Comparison of ENCODE assay signal across 19 cellular contexts in the genomic region with DNA sequence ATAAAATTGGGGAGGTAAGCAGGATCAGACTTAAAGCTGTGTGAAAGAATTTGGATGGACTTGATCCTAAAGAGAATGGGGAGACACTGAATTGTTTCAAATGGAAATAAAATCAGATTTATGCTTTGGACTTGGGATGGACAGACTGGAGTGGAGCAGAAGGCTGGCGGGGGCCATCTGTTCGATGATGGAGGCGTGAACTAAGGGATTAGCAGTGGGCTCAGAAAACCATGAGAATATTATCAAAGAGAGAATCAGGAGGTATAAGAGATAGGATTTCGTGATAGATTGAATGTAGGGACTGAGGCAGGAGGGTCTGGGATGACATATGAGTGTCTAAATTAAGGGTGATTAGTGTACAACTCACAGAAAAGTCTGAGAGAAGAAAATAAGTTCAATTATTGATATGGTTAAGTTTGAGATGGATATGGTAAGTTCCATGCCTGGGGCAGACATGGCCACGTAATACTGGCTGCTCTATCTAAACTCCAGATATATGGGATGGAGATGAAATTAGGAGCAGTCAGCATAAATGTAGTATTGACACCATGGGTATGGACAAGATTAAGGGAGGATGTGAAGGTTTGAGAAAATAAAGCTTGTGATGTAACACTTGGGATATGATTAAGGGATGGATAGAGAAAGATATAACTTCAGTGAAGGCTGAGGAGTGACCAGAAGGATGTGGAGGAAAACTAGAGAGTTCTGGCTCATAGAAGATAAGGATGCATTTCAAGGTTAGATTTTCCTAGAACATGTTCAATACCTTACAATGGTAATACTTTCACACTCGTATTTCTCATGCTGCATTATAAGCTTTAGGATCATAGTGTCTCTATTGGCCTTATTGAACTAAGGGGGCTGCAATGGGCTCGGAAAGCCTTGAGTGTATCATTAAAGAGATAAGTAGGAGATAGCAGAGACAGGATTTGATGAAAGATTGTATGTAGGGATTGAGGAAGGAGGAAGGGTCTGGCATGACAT.
DNase-seq lines count a peak whose midpoint lies in the region; ATAC-seq lines count a peak whose summit lies in the region.
"Had no signal": no experiment of that assay in that cellular context is flagged by ENCODE, and none has a peak within 500 bp of the region (broad histone marks: within the 10 kb centered on the region; RNA-seq: fewer than 3 reads in every experiment).

No MANE protein-coding gene starts in this region.

- H3K4me1 Mint-ChIP-seq in T-helper 2 cell treated with Interferon-gamma antibody and Interleukin-4, amounts not matched to agents 5 μg/mL and 100 μg/mL, for 36 hours (ENCODE audit: low read depth): no peaks in the 10 kb centered on the region
- peaks cover 25% of the 10 kb centered on the region for H3K4me1 Mint-ChIP-seq in memory B cell
- H3K4me1 Mint-ChIP-seq in stimulated activated memory B cell treated with anti-CD40 and anti-IgM and Interleukin-4, amounts not matched to agents 10 μg/mL and 1 μg/mL and 100 μg/mL, for 72 hours: peaks cover 30% of the 10 kb centered on the region

- ATAC-seq in memory B cell (ENCODE audit: low read depth): no peak
- ATAC-seq in stimulated activated memory B cell treated with anti-CD40 and anti-IgM and Interleukin-4, amounts not matched to agents 10 μg/mL and 1 μg/mL and 100 μg/mL, for 72 hours: no peak
- ATAC-seq in GM18520 (IDR thresholded peaks at IDR 0.05; ENCODE audit: unreplicated experiment): no peak
- ATAC-seq: activated CD8-positive, alpha-beta memory T cell treated with anti-CD3 and anti-CD28 coated beads, Interleukin-2, amount 10 ng/mL, durations not matched to agents 7 days and 5 days; body of pancreas; effector memory CD8-positive, alpha-beta T cell had no signal

- H3K27ac Mint-ChIP-seq in T-helper 2 cell treated with Interferon-gamma antibody and Interleukin-4, amounts not matched to agents 5 μg/mL and 100 μg/mL, for 36 hours: peak overlapping the region; percentile 2
- H3K27ac Mint-ChIP-seq in memory B cell: peak overlapping the region; percentile 5
- H3K27ac Mint-ChIP-seq in stimulated activated memory B cell treated with anti-CD40 and anti-IgM and Interleukin-4, amounts not matched to agents 10 μg/mL and 1 μg/mL and 100 μg/mL, for 72 hours: no peak overlapping the region
- H3K27ac Mint-ChIP-seq: activated CD8-positive, alpha-beta memory T cell treated with anti-CD3 and anti-CD28 coated beads, Interleukin-2, amount 10 ng/mL, durations not matched to agents 7 days and 5 days; activated naive CD8-positive, alpha-beta T cell treated with anti-CD3 and anti-CD28 coated beads, Interleukin-2, amount 10 ng/mL, durations not matched to agents 7 days and 5 days; activated T-helper 1 cell treated with anti-CD3 and anti-CD28 coated beads, Interleukin-12 subunit alpha, Interleukin-12 subunit beta, Interleukin-2, Interleukin-4 antibody, amounts not matched to agents 30 ng/mL and 10 ng/mL and 1 ng/mL, durations not matched to agents 14 hours and 24 hours and 36 hours; effector memory CD8-positive, alpha-beta T cell had no signal

- H3K36me3 Mint-ChIP-seq in T-helper 2 cell treated with Interferon-gamma antibody and Interleukin-4, amounts not matched to agents 5 μg/mL and 100 μg/mL, for 36 hours (ENCODE audit: low read depth): peaks cover 67% of the 10 kb centered on the region
- H3K36me3 Mint-ChIP-seq in memory B cell: peaks cover 49% of the 10 kb centered on the region
- peaks cover 74% of the 10 kb centered on the region for H3K36me3 Mint-ChIP-seq in stimulated activated memory B cell treated with anti-CD40 and anti-IgM and Interleukin-4, amounts not matched to agents 10 μg/mL and 1 μg/mL and 100 μg/mL, for 72 hours

- peaks cover 12% of the 10 kb centered on the region for H3K9me3 Mint-ChIP-seq in T-helper 2 cell treated with Interferon-gamma antibody and Interleukin-4, amounts not matched to agents 5 μg/mL and 100 μg/mL, for 36 hours
- H3K9me3 Mint-ChIP-seq in memory B cell: peaks cover 6% of the 10 kb centered on the region
- peaks cover 5% of the 10 kb centered on the region for H3K9me3 Mint-ChIP-seq in stimulated activated memory B cell treated with anti-CD40 and anti-IgM and Interleukin-4, amounts not matched to agents 10 μg/mL and 1 μg/mL and 100 μg/mL, for 72 hours

- no peaks in the 10 kb centered on the region for H3K27me3 Mint-ChIP-seq in T-helper 2 cell treated with Interferon-gamma antibody and Interleukin-4, amounts not matched to agents 5 μg/mL and 100 μg/mL, for 36 hours (ENCODE audit: low read depth)
- no peaks in the 10 kb centered on the region for H3K27me3 Mint-ChIP-seq in memory B cell
- H3K27me3 Mint-ChIP-seq in stimulated activated memory B cell treated with anti-CD40 and anti-IgM and Interleukin-4, amounts not matched to agents 10 μg/mL and 1 μg/mL and 100 μg/mL, for 72 hours: no peaks in the 10 kb centered on the region
- H3K27me3 Mint-ChIP-seq: activated CD8-positive, alpha-beta memory T cell treated with anti-CD3 and anti-CD28 coated beads, Interleukin-2, amount 10 ng/mL, durations not matched to agents 7 days and 5 days; activated naive CD8-positive, alpha-beta T cell treated with anti-CD3 and anti-CD28 coated beads, Interleukin-2, amount 10 ng/mL, durations not matched to agents 7 days and 5 days; effector memory CD8-positive, alpha-beta T cell had no signal

- H3K4me3 Mint-ChIP-seq in T-helper 2 cell treated with Interferon-gamma antibody and Interleukin-4, amounts not matched to agents 5 μg/mL and 100 μg/mL, for 36 hours: no peak overlapping the region
- H3K4me3 Mint-ChIP-seq in memory B cell: no peak overlapping the region
- H3K4me3 Mint-ChIP-seq in stimulated activated memory B cell treated with anti-CD40 and anti-IgM and Interleukin-4, amounts not matched to agents 10 μg/mL and 1 μg/mL and 100 μg/mL, for 72 hours: no peak overlapping the region
- H3K4me3 Mint-ChIP-seq: activated CD8-positive, alpha-beta memory T cell treated with anti-CD3 and anti-CD28 coated beads, Interleukin-2, amount 10 ng/mL, durations not matched to agents 7 days and 5 days; activated naive CD8-positive, alpha-beta T cell treated with anti-CD3 and anti-CD28 coated beads, Interleukin-2, amount 10 ng/mL, durations not matched to agents 7 days and 5 days; activated T-helper 1 cell treated with anti-CD3 and anti-CD28 coated beads, Interleukin-12 subunit alpha, Interleukin-12 subunit beta, Interleukin-2, Interleukin-4 antibody, amounts not matched to agents 30 ng/mL and 10 ng/mL and 1 ng/mL, durations not matched to agents 14 hours and 24 hours and 36 hours; effector memory CD8-positive, alpha-beta T cell had no signal

- no peak for DNase-seq in T-helper 2 cell treated with Interferon-gamma antibody and Interleukin-4, amounts not matched to agents 5 μg/mL and 100 μg/mL, for 36 hours (ENCODE audit: low spot score)
- DNase-seq in T-helper 2 cell (no peak), NCI-H524 treated with DMSO at 0.1 percent for 48 hours (lab: John Stamatoyannopoulos, UW) (peak; percentile 67), memory B cell (ENCODE audit: low spot score in 2 of 2) (no peak)
- DNase-seq: 8988T; activated CD8-positive, alpha-beta memory T cell treated with anti-CD3 and anti-CD28 coated beads, Interleukin-2, amount 10 ng/mL, durations not matched to agents 7 days and 5 days; activated naive CD8-positive, alpha-beta T cell treated with anti-CD3 and anti-CD28 coated beads, Interleukin-2, amount 10 ng/mL, durations not matched to agents 7 days and 5 days; Caco-2; effector memory CD8-positive, alpha-beta T cell; mammary epithelial cell; NCI-H1105 treated with DMSO at 0.1 percent for 48 hours; NCI-H2107; NCI-H526; retina; substantia nigra had no signal
